10 cellular contexts compared by ENCODE assay signal in the genomic region with DNA sequence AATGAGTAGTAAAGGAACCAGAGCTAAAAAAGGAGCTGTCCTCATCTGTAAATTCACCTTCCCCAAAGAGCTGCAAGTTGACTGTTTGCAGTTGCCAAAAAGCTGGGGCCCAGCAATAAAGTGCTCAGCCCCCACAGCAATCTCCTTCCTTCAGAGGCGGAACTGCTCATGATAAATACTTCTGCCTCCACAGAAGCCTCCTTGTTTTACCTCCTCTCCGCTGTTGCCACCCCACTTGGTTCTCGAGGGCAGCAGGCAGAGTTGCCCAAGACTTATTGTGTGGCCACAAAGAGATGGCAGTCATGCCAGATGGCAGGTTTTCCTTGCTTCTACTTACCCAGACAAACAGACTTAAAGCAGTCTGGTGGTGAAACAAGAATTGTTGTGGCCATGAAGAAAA.
DNase-seq lines count a peak whose midpoint lies in the region; ATAC-seq and TF ChIP-seq lines count a peak whose summit lies in the region.
"Had no signal": no experiment of that assay in that cellular context is flagged by ENCODE, and none has a peak within 500 bp of the region (broad histone marks: within the 10 kb centered on the region; RNA-seq: fewer than 3 reads in every experiment).

No MANE protein-coding gene starts in this region.

- peak overlapping the region; percentile 65 for H3K9ac ChIP-seq in adipocyte (ENCODE audit: low read length)
- H3K9ac ChIP-seq in PC-3 (ENCODE audit: low read length), result no peak overlapping the region

- no peaks in the 10 kb centered on the region for H3F3A ChIP-seq in PC-3 (ENCODE audit: low read length, unreplicated experiment)

- DNase-seq in CD4-positive, CD25-positive, alpha-beta regulatory T cell, result peak in 1 of 3 donors; percentile 55
- DNase-seq in Kasumi-1 (lab: John Stamatoyannopoulos, UW), result peak; percentile 86 to 87
- no peak for DNase-seq in adipocyte (ENCODE audit: low read depth)
- peak; percentile 46 for DNase-seq in middle frontal gyrus (ENCODE audit: extremely low spot score, low spot score)
- DNase-seq in PC-3, result no peak
- no peak for DNase-seq in DMS79 (lab: John Stamatoyannopoulos, UW)
- no peak for DNase-seq in endothelial cell (ENCODE audit: low spot score)
- DNase-seq: aorta had no signal

- peaks cover 31 to 50% (median 43%) of the 10 kb centered on the region in 4 donors for H3K4me1 Mint-ChIP-seq in CD4-positive, CD25-positive, alpha-beta regulatory T cell
- H3K4me1 Mint-ChIP-seq in endothelial cell (ENCODE audit: unreplicated experiment), result peaks cover 24% of the 10 kb centered on the region

- intact Hi-C loops in PC-3 (cut with micrococcal nuclease), result no loop called here

- H3K27me3 Mint-ChIP-seq in CD4-positive, CD25-positive, alpha-beta regulatory T cell, result peaks cover 5% of the 10 kb centered on the region
- no peaks in the 10 kb centered on the region for H3K27me3 Mint-ChIP-seq in endothelial cell (ENCODE audit: unreplicated experiment)
- H3K27me3 Mint-ChIP-seq: IgD-negative memory B cell had no signal

- peaks cover 0 to 1% (median 0%) of the 10 kb centered on the region in 7 donors for H3K9me3 Mint-ChIP-seq in CD4-positive, CD25-positive, alpha-beta regulatory T cell
- H3K9me3 Mint-ChIP-seq in endothelial cell (ENCODE audit: unreplicated experiment), result no peaks in the 10 kb centered on the region
- H3K9me3 Mint-ChIP-seq: IgD-negative memory B cell had no signal

- no peaks in the 10 kb centered on the region for H3K9me3 ChIP-seq in CD4-positive, CD25-positive, alpha-beta regulatory T cell (ENCODE audit: control insufficient read depth in 2 of 2, low read length in 2 of 2)
- H3K9me3 ChIP-seq in adipocyte (ENCODE audit: control insufficient read depth, low read length), result no peaks in the 10 kb centered on the region
- no peaks in the 10 kb centered on the region for H3K9me3 ChIP-seq in PC-3 (ENCODE audit: low read length)

- H3K27me3 ChIP-seq in CD4-positive, CD25-positive, alpha-beta regulatory T cell (ENCODE audit: control insufficient read depth, insufficient read depth, low read length), result no peaks in the 10 kb centered on the region
- H3K27me3 ChIP-seq in adipocyte (replicated peaks; ENCODE audit: control insufficient read depth, insufficient read depth, low read length), result no peaks in the 10 kb centered on the region
- H3K27me3 ChIP-seq in PC-3 (ENCODE audit: low read length), result no peaks in the 10 kb centered on the region

- H3K4me3 ChIP-seq in CD4-positive, CD25-positive, alpha-beta regulatory T cell (ENCODE audit: low read depth, low read length), result peak overlapping the region; percentile 78
- H3K4me3 ChIP-seq in adipocyte (ENCODE audit: low read length) (peak overlapping the region; percentile 65), PC-3 (ENCODE audit: low read length) (no peak overlapping the region)

- BruUV-seq in PC-3 (replicated peaks; lab: Mats Ljungman, UMichigan), result no TSS peak

- POLR2A ChIA-PET in PC-3 (lab: Charles Lee; ENCODE audit: unreplicated experiment), result no interaction called here

- no peaks in the 10 kb centered on the region for H3K36me3 ChIP-seq in CD4-positive, CD25-positive, alpha-beta regulatory T cell (ENCODE audit: control insufficient read depth, insufficient read depth, low read length)
- H3K36me3 ChIP-seq in adipocyte (ENCODE audit: control insufficient read depth, insufficient read depth, low read length, severe bottlenecking) (no peaks in the 10 kb centered on the region), PC-3 (ENCODE audit: low read depth, low read length) (no peaks in the 10 kb centered on the region)

- H3K27ac ChIP-seq in CD4-positive, CD25-positive, alpha-beta regulatory T cell (ENCODE audit: insufficient read depth, low read length, poor library complexity, severe bottlenecking), result peak overlapping the region; percentile 62
- no peak overlapping the region for H3K27ac ChIP-seq in PC-3 (ENCODE audit: low read length)

- no peaks in the 10 kb centered on the region for H3K9me2 ChIP-seq in PC-3 (replicated peaks; ENCODE audit: low read length)

- peaks cover 3% of the 10 kb centered on the region for H3K36me3 Mint-ChIP-seq in CD4-positive, CD25-positive, alpha-beta regulatory T cell
- no peaks in the 10 kb centered on the region for H3K36me3 Mint-ChIP-seq in endothelial cell (ENCODE audit: low read depth, unreplicated experiment)
- H3K36me3 Mint-ChIP-seq: IgD-negative memory B cell had no signal

- H4K20me1 ChIP-seq in PC-3 (ENCODE audit: low read length), result no peaks in the 10 kb centered on the region

- peak overlapping the region; percentile 80 to 97 (median 96) for H3K27ac Mint-ChIP-seq in CD4-positive, CD25-positive, alpha-beta regulatory T cell
- no peak overlapping the region for H3K27ac Mint-ChIP-seq in endothelial cell (ENCODE audit: unreplicated experiment)
- H3K27ac Mint-ChIP-seq: IgD-negative memory B cell had no signal

- H3K4me2 ChIP-seq in PC-3 (ENCODE audit: low read length), result no peak overlapping the region

- peak; percentile 44 to 56 for ATAC-seq in CD4-positive, CD25-positive, alpha-beta regulatory T cell (ENCODE audit: low read depth in 2 of 2)
- ATAC-seq in GM18519 (IDR thresholded peaks at IDR 0.05; ENCODE audit: low FRiP score, unreplicated experiment) (no peak), PC-3 (no peak)

- CTCF ChIA-PET in PC-3 (lab: Charles Lee), result no interaction called here

- no peak for TF ChIP-seq CTCF in PC-3 (conservative IDR thresholded peaks at IDR 0.05; ENCODE audit: low read depth, low read length)
- TF ChIP-seq CTCF in endothelial cell (IDR thresholded peaks at IDR 0.05; ENCODE audit: unreplicated experiment), result no peak

- H2AFZ ChIP-seq in PC-3 (ENCODE audit: low read length), result no peak overlapping the region

- H3K4me1 ChIP-seq in CD4-positive, CD25-positive, alpha-beta regulatory T cell (ENCODE audit: control insufficient read depth, insufficient read depth, low read length, poor library complexity, severe bottlenecking), result peaks cover 18% of the 10 kb centered on the region
- H3K4me1 ChIP-seq in adipocyte (ENCODE audit: control insufficient read depth, insufficient read depth, low read length), result peaks cover 36% of the 10 kb centered on the region
- peaks cover 7% of the 10 kb centered on the region for H3K4me1 ChIP-seq in PC-3 (ENCODE audit: insufficient read depth, low read length)

- peak overlapping the region; percentile 80 to 92 (median 90) for H3K4me3 Mint-ChIP-seq in CD4-positive, CD25-positive, alpha-beta regulatory T cell
- H3K4me3 Mint-ChIP-seq in endothelial cell (ENCODE audit: unreplicated experiment), result no peak overlapping the region
- H3K4me3 Mint-ChIP-seq: IgD-negative memory B cell had no signal

- H3K79me2 ChIP-seq in PC-3 (ENCODE audit: low read length), result 0 out of 2 replicates have a peak, but pooled peaks cover 12% of the 10 kb centered on the region

Comparison
In these comparisons a context has a peak if more than half of its experiments do, and no peak if none do; other contexts are left out.
1. ATAC-seq: peak in CD4-positive, CD25-positive, alpha-beta regulatory T cell (2 of 2); none in GM18519 (single experiment) and PC-3 (single experiment).
2. DNase-seq: peak in Kasumi-1 (2 of 2) and middle frontal gyrus (single experiment); none in adipocyte (single experiment), PC-3 (single experiment), DMS79 (single experiment) and endothelial cell (single experiment).